In the genomic region with DNA sequence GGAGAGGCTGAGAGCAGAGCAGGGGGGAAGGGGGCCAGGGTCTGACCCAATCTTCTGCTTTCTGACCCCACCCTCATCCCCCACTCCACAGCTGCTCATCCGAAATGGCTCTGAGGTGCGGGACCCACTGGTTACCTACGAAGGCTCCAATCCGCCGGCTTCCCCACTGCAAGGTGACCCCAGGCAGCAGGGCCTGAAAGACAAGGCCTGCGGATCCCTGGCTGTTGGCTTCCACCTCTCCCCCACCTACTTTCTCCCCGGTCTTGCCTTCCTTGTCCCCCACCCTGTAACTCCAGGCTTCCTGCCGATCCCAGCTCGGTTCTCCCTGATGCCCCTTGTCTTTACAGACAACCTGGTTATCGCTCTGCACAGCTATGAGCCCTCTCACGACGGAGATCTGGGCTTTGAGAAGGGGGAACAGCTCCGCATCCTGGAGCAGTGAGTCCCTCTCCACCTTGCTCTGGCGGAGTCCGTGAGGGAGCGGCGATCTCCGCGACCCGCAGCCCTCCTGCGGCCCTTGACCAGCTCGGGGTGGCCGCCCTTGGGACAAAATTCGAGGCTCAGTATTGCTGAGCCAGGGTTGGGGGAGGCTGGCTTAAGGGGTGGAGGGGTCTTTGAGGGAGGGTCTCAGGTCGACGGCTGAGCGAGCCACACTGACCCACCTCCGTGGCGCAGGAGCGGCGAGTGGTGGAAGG, we compare ENCODE assay signal across 9 cellular contexts. TPM values are rescaled to one million over a fixed set of nuclear protein-coding genes. Genes with fewer than 3 reads are reported as not detected.
A peak's percentile ranks its signal among the peaks of the same experiment; 100 is the strongest.
DNase-seq lines count a peak whose midpoint lies in the region; ATAC-seq and TF ChIP-seq lines count a peak whose summit lies in the region.
"Had no signal": no experiment of that assay in that cellular context is flagged by ENCODE, and none has a peak within 500 bp of the region (broad histone marks: within the 10 kb centered on the region; RNA-seq: fewer than 3 reads in every experiment).

No MANE protein-coding gene starts in this region.

- H3K27me3 Mint-ChIP-seq in immature natural killer cell (ENCODE audit: low read depth in 3 of 3): peaks cover 7 to 20% (median 9%) of the 10 kb centered on the region in 3 donors
- H3K27me3 Mint-ChIP-seq: memory B cell had no signal

- DNase-seq in PC-9: no peak
- no peak for DNase-seq in immature natural killer cell
- no peak for DNase-seq in NCI-H2107 (lab: John Stamatoyannopoulos, UW)
- DNase-seq: NCI-H187 treated with DMSO at 0.1 percent for 48 hours, OCI-M1 had no signal

- H3K4me2 ChIP-seq in DOHH2 (ENCODE audit: low read length): peak overlapping the region; percentile 88
- peak overlapping the region; percentile 86; the same call in 1 of the 2 replicates for H3K4me2 ChIP-seq in PC-9

- H3K4me1 ChIP-seq in DOHH2 (ENCODE audit: control insufficient read depth, low read length) (peaks cover 36% of the 10 kb centered on the region), PC-9 (replicated peaks; ENCODE audit: insufficient read depth) (peaks cover 18% of the 10 kb centered on the region)
- H3K4me1 ChIP-seq: vagina had no signal

- H3K9me3 Mint-ChIP-seq in immature natural killer cell: peaks cover 0 to 3% (median 0%) of the 10 kb centered on the region in 6 donors
- H3K9me3 Mint-ChIP-seq: memory B cell had no signal

- H3F3A ChIP-seq in DOHH2 (ENCODE audit: control insufficient read depth, insufficient read depth): peaks cover 12% of the 10 kb centered on the region
- H3F3A ChIP-seq in PC-9 (ENCODE audit: insufficient read depth, low read depth): peaks cover 6% of the 10 kb centered on the region; the same call in 1 of the 2 replicates

- intact Hi-C loops in PC-9 (cut with micrococcal nuclease; ENCODE audit: unreplicated experiment): no loop called here

- no peaks in the 10 kb centered on the region for H3K9me2 ChIP-seq in DOHH2 (replicated peaks; ENCODE audit: control insufficient read depth, low read length)
- H3K9me2 ChIP-seq in PC-9 (ENCODE audit: insufficient read depth): no peaks in the 10 kb centered on the region

- no peaks in the 10 kb centered on the region for H3K27me3 ChIP-seq in DOHH2 (ENCODE audit: control insufficient read depth, low read length)
- H3K27me3 ChIP-seq in PC-9 (ENCODE audit: insufficient read depth, low read depth): no peaks in the 10 kb centered on the region
- H3K27me3 ChIP-seq: vagina had no signal

- no TSS peak for BruUV-seq in PC-9 (replicated peaks; lab: Mats Ljungman, UMichigan)

- H3K79me2 ChIP-seq in DOHH2 (ENCODE audit: control insufficient read depth, low read length) (peaks cover 24% of the 10 kb centered on the region), PC-9 (ENCODE audit: low read depth) (no peaks in the 10 kb centered on the region)

- no peak overlapping the region for H3K4me3 ChIP-seq in DOHH2 (ENCODE audit: low read length)
- H3K4me3 ChIP-seq in PC-9: no peak overlapping the region
- H3K4me3 ChIP-seq: vagina had no signal

- H3K27ac ChIP-seq in DOHH2 (ENCODE audit: low read depth, low read length) (peak overlapping the region; percentile 79; the same call in 1 of the 2 replicates), PC-9 (no peak overlapping the region)
- H3K27ac ChIP-seq: vagina had no signal

- no peak overlapping the region for H2AFZ ChIP-seq in PC-9

- no peak for ATAC-seq in GM21717 (IDR thresholded peaks at IDR 0.05; ENCODE audit: unreplicated experiment)

- TF ChIP-seq CTCF in DOHH2 (IDR thresholded peaks at IDR 0.05; ENCODE audit: low read depth, low read length, poor library complexity, severe bottlenecking) (no peak), PC-9 (conservative IDR thresholded peaks at IDR 0.05) (no peak)

- H4K20me1 ChIP-seq in DOHH2 (ENCODE audit: control insufficient read depth, insufficient read depth, low read depth, low read length): no peaks in the 10 kb centered on the region
- no peaks in the 10 kb centered on the region for H4K20me1 ChIP-seq in PC-9 (ENCODE audit: insufficient read depth)

- H3K36me3 ChIP-seq in DOHH2 (ENCODE audit: control insufficient read depth, low read length): peaks cover 56% of the 10 kb centered on the region
- no peaks in the 10 kb centered on the region for H3K36me3 ChIP-seq in PC-9 (ENCODE audit: low read depth)
- H3K36me3 ChIP-seq: vagina had no signal

- POLR2A ChIA-PET in PC-9 (lab: Charles Lee; ENCODE audit: unreplicated experiment): interaction anchor here (0.6 kb wide), 1 partner anchor 195 kb away, joined by 4 read pairs; no protein-coding TSS in a partner anchor

- CTCF ChIA-PET in PC-9 (lab: Charles Lee): interaction anchor here (0.6 to 0.7 kb wide), 3 partner anchors 26 to 281 kb away, joined by 3 to 6 read pairs (median 3); no protein-coding TSS in a partner anchor

- H3K9me3 ChIP-seq in DOHH2 (ENCODE audit: control insufficient read depth, insufficient read depth, low read length) (no peaks in the 10 kb centered on the region), PC-9 (ENCODE audit: insufficient read depth, low read depth) (no peaks in the 10 kb centered on the region)
- H3K9me3 ChIP-seq: vagina had no signal

- H3K36me3 Mint-ChIP-seq in immature natural killer cell: peaks cover 6 to 37% (median 10%) of the 10 kb centered on the region in 3 donors

- peak overlapping the region; percentile 83 to 96 (median 92) for H3K27ac Mint-ChIP-seq in immature natural killer cell

- H3K4me3 Mint-ChIP-seq in immature natural killer cell: peak overlapping the region in 1 of 5 donors; percentile 75

- H3K4me1 Mint-ChIP-seq in immature natural killer cell: peaks cover 42 to 44% of the 10 kb centered on the region in 2 donors

RNA-seq across cellular contexts. Expression of a gene that starts 17.1 kb away (rescaled TPM):
- total RNA-seq in PC-9 (2021): 131 and 171 TPM in 2 replicates
- 100 to 1,000 TPM; 151 to 195 (median 169) TPM for polyA plus RNA-seq in immature natural killer cell

RNA-seq across cellular contexts. Expression of a gene that starts 23.7 kb away (rescaled TPM):
- 2.0 and 2.6 TPM in 2 replicates for total RNA-seq in PC-9 (2021)
- polyA plus RNA-seq in immature natural killer cell: 1,000 to 10,000 TPM in 1 of 3 donors, 100 to 1,000 TPM in 2; 561 to 1,013 (median 704) TPM

RNA-seq across cellular contexts. Expression of a gene that starts 27.8 kb away (rescaled TPM):
- 1.6 and 2.2 TPM in 2 replicates for total RNA-seq in PC-9 (2021)
- polyA plus RNA-seq in immature natural killer cell: under 1 TPM in 2 of 3 donors, not detected in 1; 0.28 to 0.53 TPM

RNA-seq across cellular contexts. Expression of a gene that starts 52.6 kb away (rescaled TPM):
- 199 and 229 TPM in 2 replicates for total RNA-seq in PC-9 (2021)
- 100 to 1,000 TPM; 189 to 313 (median 197) TPM for polyA plus RNA-seq in immature natural killer cell

RNA-seq across cellular contexts. Expression of a gene that starts 52.6 kb away (rescaled TPM):
- 14.1 and 18.1 TPM in 2 replicates for total RNA-seq in PC-9 (2021)
- polyA plus RNA-seq in immature natural killer cell: 10 to 100 TPM in 1 of 3 donors, 1 to 10 TPM in 2; 6.7 to 14.3 (median 9.8) TPM
